ENCODE assay signal across 21 cellular contexts in the genomic region with DNA sequence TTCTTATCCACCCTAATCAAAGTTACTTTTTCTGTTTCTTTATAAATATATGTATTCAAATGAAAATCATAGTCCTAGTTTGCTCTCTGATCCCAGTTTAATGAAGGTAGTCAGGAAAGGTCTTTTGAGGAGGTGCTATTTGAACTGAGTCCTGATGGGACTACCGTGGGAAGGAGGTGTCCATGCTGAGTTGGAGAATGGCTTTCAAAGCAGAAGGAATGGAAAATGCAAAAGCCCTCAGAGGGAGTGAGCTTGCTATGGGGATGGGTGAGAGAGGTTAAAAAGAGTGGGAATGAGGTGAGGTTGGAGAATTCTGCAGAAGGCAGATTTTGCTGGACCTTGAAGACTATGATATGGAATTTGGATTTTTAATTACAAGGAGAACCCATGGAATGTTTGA.
"Had no signal": no experiment of that assay in that cellular context is flagged by ENCODE, and none has a peak within 500 bp of the region (broad histone marks: within the 10 kb centered on the region; RNA-seq: fewer than 3 reads in every experiment).

No MANE protein-coding gene starts in this region.

- H3K9me3 ChIP-seq: MG63, Peyer's patch, SJSA1 had no signal

- H2AFZ ChIP-seq: PC-9 had no signal

- H3K27ac ChIP-seq: HL-60, PC-9, Peyer's patch, SJSA1, SK-N-MC had no signal

- DNase-seq: KBM-7, MG63, NCI-H1092, NCI-H1105 treated with DMSO at 0.1 percent for 48 hours, NCI-H1417 treated with DMSO at 0.1 percent for 48 hours, NCI-H146, NCI-H1694 treated with DMSO at 0.1 percent for 48 hours, NCI-H1930, NCI-H2081, NCI-H2107, NCI-H2227 treated with DMSO at 0.1 percent for 48 hours, NCI-H524 treated with DMSO at 0.1 percent for 48 hours, NCI-H774, OCI-M1, PC-9, Peyer's patch, SHP77 treated with DMSO at 0.1 percent for 48 hours had no signal

- H3K27me3 ChIP-seq: MG63, Peyer's patch, SJSA1 had no signal

- ATAC-seq: Right ventricle myocardium inferior had no signal

- H3K4me2 ChIP-seq: PC-9 had no signal

- H3K36me3 ChIP-seq: MG63, SJSA1 had no signal

- H3K4me3 ChIP-seq: MG63, PC-9, Peyer's patch, SJSA1, SK-N-MC had no signal

- H3K4me1 ChIP-seq: Peyer's patch, SJSA1 had no signal
